ENCODE assay signal across 8 cellular contexts in the genomic region with DNA sequence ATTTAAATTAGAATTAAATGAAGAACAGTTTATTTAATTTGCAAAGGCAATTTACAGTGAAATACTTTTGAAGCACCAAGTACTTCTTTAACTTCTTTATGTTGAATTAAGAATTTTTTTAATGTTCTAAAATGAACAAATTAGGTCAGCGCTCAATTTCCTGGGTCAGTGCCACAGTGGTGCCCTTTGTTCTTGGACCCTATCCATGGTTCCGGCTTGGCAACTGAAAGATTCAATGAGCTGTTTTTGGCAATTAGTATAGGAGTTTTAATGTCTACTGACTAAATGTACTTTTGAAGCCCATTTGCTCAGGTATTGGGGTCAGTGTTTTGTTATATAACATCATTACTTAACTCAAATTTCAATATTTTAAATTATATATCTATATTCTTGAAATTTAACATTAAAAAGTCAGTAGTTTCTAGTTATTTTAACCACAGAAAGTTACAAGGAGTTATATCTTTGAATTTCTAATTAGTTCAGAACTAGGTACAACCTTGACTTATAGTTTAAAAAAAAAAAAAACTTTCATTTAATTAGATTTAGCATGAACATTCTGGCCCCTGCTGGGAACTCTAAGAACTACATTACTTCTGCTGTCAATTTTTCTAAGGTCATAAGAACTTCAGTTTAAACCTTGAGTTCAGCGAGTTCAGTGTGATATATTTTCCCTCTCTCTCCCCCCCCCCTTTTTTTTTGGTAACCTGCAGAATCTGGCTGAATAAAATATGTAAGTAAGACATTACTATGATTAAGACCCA. TPM values are rescaled to one million over a fixed set of nuclear protein-coding genes. Genes with fewer than 3 reads are reported as not detected.
DNase-seq lines count a peak whose midpoint lies in the region; ATAC-seq and TF ChIP-seq lines count a peak whose summit lies in the region.

No MANE protein-coding gene starts in this region.

- H3K9me3 ChIP-seq in BE2C = no peaks in the 10 kb centered on the region

- no peak overlapping the region for H3K27ac Mint-ChIP-seq in memory B cell

- peak; percentile 46 for ATAC-seq in memory B cell (ENCODE audit: low read depth)
- ATAC-seq in HG02571 (IDR thresholded peaks at IDR 0.05; ENCODE audit: unreplicated experiment) = no peak
- ATAC-seq in GM19452 (IDR thresholded peaks at IDR 0.05; ENCODE audit: unreplicated experiment) = no peak

- H3K4me3 ChIP-seq in BE2C (ENCODE audit: low read depth, low read length) = no peak overlapping the region
- H3K4me3 ChIP-seq in Jurkat, Clone E6-1 (ENCODE audit: low read length) = no peak overlapping the region

- no peaks in the 10 kb centered on the region for H3K36me3 Mint-ChIP-seq in memory B cell

- H3K4me1 ChIP-seq in BE2C = peaks cover 4% of the 10 kb centered on the region; the same call in 1 of the 2 replicates

- H3K4me1 Mint-ChIP-seq in memory B cell = no peaks in the 10 kb centered on the region

- H3K36me3 ChIP-seq in BE2C = no peaks in the 10 kb centered on the region

- in situ Hi-C loops in GM13976 (cut with MboI; ENCODE audit: low sequenced_read_pairs, unreplicated experiment) = loop anchor here (10.0 to 25.0 kb wide), 2 partner anchors 275 to 408 kb away; partner anchors contain the start of genes ANKAR and ASNSD1

- no peaks in the 10 kb centered on the region for H3K27me3 ChIP-seq in BE2C

- DNase-seq in BE2C (peak; percentile 38), GM13976 (ENCODE audit: low spot score) (peak; percentile 21), OCI-M2 (lab: John Stamatoyannopoulos, UW; ENCODE audit: unreplicated experiment) (peak; percentile 22), cerebellar cortex (ENCODE audit: low spot score) (peak; percentile 49), memory B cell (ENCODE audit: low spot score in 2 of 2) (peak in 1 of 2 donors; percentile 14)
- DNase-seq in Jurkat, Clone E6-1 (ENCODE audit: low read depth, low spot score) = peak; percentile 68

- no peak overlapping the region for H3K4me3 Mint-ChIP-seq in memory B cell

- H3K27me3 Mint-ChIP-seq in memory B cell = peaks cover 2% of the 10 kb centered on the region

- no peaks in the 10 kb centered on the region for H3K9me3 Mint-ChIP-seq in memory B cell

- TF ChIP-seq CTCF in BE2C (IDR thresholded peaks at IDR 0.05; ENCODE audit: low read depth, low read length) = peak; percentile 58
- peak; percentile 44 for TF ChIP-seq CTCF in GM13976 (IDR thresholded peaks at IDR 0.05; ENCODE audit: borderline replicate concordance, control extremely low read depth, extremely low read depth, insufficient read depth, missing control alignments)

RNA-seq across cellular contexts. Expression of gene MSTN, which starts 7.6 kb away (rescaled TPM):
- 0.26 TPM for polyA plus RNA-seq in BE2C (2012; ENCODE audit: insufficient read depth, insufficient read length, low read depth)
- polyA plus RNA-seq in Jurkat, Clone E6-1 (2012; ENCODE audit: insufficient read depth, insufficient read length) = 0.71 TPM
